In genomic region chr1:109253803-109254620, GRCh38 we compare ENCODE assay signal across 10 cellular contexts. TPM values are rescaled to one million over a fixed set of nuclear protein-coding genes. Genes with fewer than 3 reads are reported as not detected.
A peak's percentile ranks its signal among the peaks of the same experiment; 100 is the strongest.
DNase-seq lines count a peak whose midpoint lies in the region; ATAC-seq and TF ChIP-seq lines count a peak whose summit lies in the region.
"Had no signal": no experiment of that assay in that cellular context is flagged by ENCODE, and none has a peak within 500 bp of the region (broad histone marks: within the 10 kb centered on the region; RNA-seq: fewer than 3 reads in every experiment).

No MANE protein-coding gene starts in this region.

- peaks cover 21% of the 10 kb centered on the region for H3K4me1 Mint-ChIP-seq in MCF 10A (ENCODE audit: insufficient read depth, unreplicated experiment)

- H3K9me3 ChIP-seq in breast epithelium: no peaks in the 10 kb centered on the region
- no peaks in the 10 kb centered on the region for H3K9me3 ChIP-seq in muscle layer of colon (ENCODE audit: low read length)
- H3K9me3 ChIP-seq in vagina: no peaks in the 10 kb centered on the region

- H3K4me1 ChIP-seq in breast epithelium (peaks cover 6 to 9% of the 10 kb centered on the region in 2 donors), muscle layer of colon (ENCODE audit: insufficient read depth, low read length) (peaks cover 30% of the 10 kb centered on the region), vagina (peaks cover 38% of the 10 kb centered on the region)

- CTCF ChIA-PET in MCF 10A (lab: Yijun Ruan, JAX): interaction anchor here (0.6 to 3.7 kb wide), 15 partner anchors 10 to 523 kb away, joined by 3 to 17 read pairs (median 4); partner anchors contain the start of genes SARS1 and SORT1

- H3K27ac Mint-ChIP-seq in MCF 10A (ENCODE audit: low read depth, unreplicated experiment): no peak overlapping the region
- H3K27ac Mint-ChIP-seq: activated CD8-positive, alpha-beta T cell treated with anti-CD3 and anti-CD28 coated beads for 36 hours had no signal

- no peak for DNase-seq in breast epithelium (ENCODE audit: low spot score in 2 of 2)
- no peak for DNase-seq in MCF 10A (ENCODE audit: unreplicated experiment)
- DNase-seq in vagina (ENCODE audit: extremely low spot score in 2 of 2): no peak
- DNase-seq in NCI-H2107 (lab: John Stamatoyannopoulos, UW): no peak
- DNase-seq in GF-D8 (lab: John Stamatoyannopoulos, UW): no peak
- DNase-seq: activated CD8-positive, alpha-beta T cell treated with anti-CD3 and anti-CD28 coated beads for 36 hours; AML-193 had no signal

- no peak overlapping the region for H3K4me3 Mint-ChIP-seq in MCF 10A (ENCODE audit: unreplicated experiment)
- H3K4me3 Mint-ChIP-seq: activated CD8-positive, alpha-beta T cell treated with anti-CD3 and anti-CD28 coated beads for 36 hours had no signal

- TF ChIP-seq CTCF in breast epithelium (IDR thresholded peaks at IDR 0.05): no peak
- TF ChIP-seq CTCF in MCF 10A (IDR thresholded peaks at IDR 0.05; ENCODE audit: unreplicated experiment): no peak
- no peak for TF ChIP-seq CTCF in vagina (IDR thresholded peaks at IDR 0.05)

- no peaks in the 10 kb centered on the region for H3K27me3 ChIP-seq in breast epithelium
- no peaks in the 10 kb centered on the region for H3K27me3 ChIP-seq in muscle layer of colon (ENCODE audit: control insufficient read depth in 1 of 2, insufficient read depth in 2 of 2, low read length in 2 of 2)
- H3K27me3 ChIP-seq in vagina: no peaks in the 10 kb centered on the region

- H3K36me3 ChIP-seq in breast epithelium (no peaks in the 10 kb centered on the region), muscle layer of colon (ENCODE audit: insufficient read depth, low read length) (no peaks in the 10 kb centered on the region), vagina (peaks cover 0 to 7% of the 10 kb centered on the region in 2 donors)

- H3K4me3 ChIP-seq in breast epithelium (peak overlapping the region in 2 of 3 donors; percentile 30 to 59), muscle layer of colon (ENCODE audit: low read depth in 1 of 2, low read length in 2 of 2) (peak overlapping the region; percentile 6 to 39), vagina (peak overlapping the region; percentile 10 to 32)

- peak; percentile 2 for ATAC-seq in esophagus mucosa
- no peak for ATAC-seq in GM19035 (IDR thresholded peaks at IDR 0.05; ENCODE audit: unreplicated experiment)
- ATAC-seq: activated CD8-positive, alpha-beta T cell treated with anti-CD3 and anti-CD28 coated beads for 36 hours had no signal

- POLR2A ChIA-PET in MCF 10A (lab: Yijun Ruan, JAX): interaction anchor here (0.8 to 2.8 kb wide), 6 partner anchors 14 to 162 kb away, joined by 3 to 20 read pairs (median 4); partner anchors contain the start of gene SARS1

- no peak for TF ChIP-seq POLR2A in breast epithelium (IDR thresholded peaks at IDR 0.05)
- no peak for TF ChIP-seq POLR2A in vagina (IDR thresholded peaks at IDR 0.05)

- H3K9ac ChIP-seq in muscle layer of colon (ENCODE audit: low read length): peak overlapping the region; percentile 46

- BruUV-seq in MCF 10A (replicated peaks; lab: Mats Ljungman, UMichigan): no TSS peak

- intact Hi-C loops in breast epithelium (cut with DNase I; ENCODE audit: low total_unique reads): no loop called here
- intact Hi-C loops in MCF 10A (cut with micrococcal nuclease): no loop called here
- intact Hi-C loops in vagina (cut with DNase I): no loop called here

- no peaks in the 10 kb centered on the region for H3K9me3 Mint-ChIP-seq in MCF 10A (ENCODE audit: unreplicated experiment)
- H3K9me3 Mint-ChIP-seq: activated CD8-positive, alpha-beta T cell treated with anti-CD3 and anti-CD28 coated beads for 36 hours had no signal

- H3K27me3 Mint-ChIP-seq in MCF 10A (ENCODE audit: insufficient read depth, unreplicated experiment): no peaks in the 10 kb centered on the region
- H3K27me3 Mint-ChIP-seq: activated CD8-positive, alpha-beta T cell treated with anti-CD3 and anti-CD28 coated beads for 36 hours had no signal

- H3K36me3 Mint-ChIP-seq in MCF 10A (ENCODE audit: insufficient read depth, unreplicated experiment): no peaks in the 10 kb centered on the region

- peak overlapping the region; percentile 93 to 97 for H3K27ac ChIP-seq in breast epithelium
- peak overlapping the region; percentile 22 for H3K27ac ChIP-seq in muscle layer of colon (ENCODE audit: low read depth, low read length)
- H3K27ac ChIP-seq in vagina: peak overlapping the region; percentile 75

RNA-seq across cellular contexts. Expression of gene CELSR2, which starts 4.7 kb away (rescaled TPM):
- total RNA-seq in breast epithelium: 10 to 100 TPM in 2 of 3 donors, 1 to 10 TPM in 1; 1.3 to 19.5 (median 13.8) TPM
- 6.9 and 7.2 TPM in 2 replicates for total RNA-seq in MCF 10A (2022)
- total RNA-seq in esophagus mucosa: 41.6 TPM
- total RNA-seq in vagina: 38.5 TPM

RNA-seq across cellular contexts. Expression of gene PSRC1, which starts 28.9 kb away (rescaled TPM):
- total RNA-seq in breast epithelium: 1 to 10 TPM; 4.2 to 5.9 (median 4.3) TPM
- total RNA-seq in MCF 10A (2022): 13.0 and 19.4 TPM in 2 replicates
- total RNA-seq in esophagus mucosa: 10.9 TPM
- total RNA-seq in vagina: 5.4 TPM

RNA-seq across cellular contexts. Expression of gene SARS1, which starts 40.3 kb away (rescaled TPM):
- 100 to 1,000 TPM; 146 to 172 (median 161) TPM for total RNA-seq in breast epithelium
- total RNA-seq in MCF 10A (2022): 381 and 492 TPM in 2 replicates
- total RNA-seq in esophagus mucosa: 154 TPM
- 135 TPM for total RNA-seq in vagina

RNA-seq across cellular contexts. Expression of gene MYBPHL, which starts 52.8 kb away (rescaled TPM):
- total RNA-seq in breast epithelium: not detected
- 1.1 TPM in 1 of 2 replicates, not detected in the other for total RNA-seq in MCF 10A (2022)
- total RNA-seq in esophagus mucosa: 0.76 TPM
- not detected for total RNA-seq in vagina
- total RNA-seq: activated CD8-positive, alpha-beta T cell treated with anti-CD3 and anti-CD28 coated beads for 36 hours had no signal

Comparison
In these comparisons a context has a peak if more than half of its experiments do, and no peak if none do; other contexts are left out.
1. H3K27ac ChIP-seq: peak in every context shown above with its lines; median percentile 95 in breast epithelium; 75 in vagina; 22 in muscle layer of colon.